In the genomic region with DNA sequence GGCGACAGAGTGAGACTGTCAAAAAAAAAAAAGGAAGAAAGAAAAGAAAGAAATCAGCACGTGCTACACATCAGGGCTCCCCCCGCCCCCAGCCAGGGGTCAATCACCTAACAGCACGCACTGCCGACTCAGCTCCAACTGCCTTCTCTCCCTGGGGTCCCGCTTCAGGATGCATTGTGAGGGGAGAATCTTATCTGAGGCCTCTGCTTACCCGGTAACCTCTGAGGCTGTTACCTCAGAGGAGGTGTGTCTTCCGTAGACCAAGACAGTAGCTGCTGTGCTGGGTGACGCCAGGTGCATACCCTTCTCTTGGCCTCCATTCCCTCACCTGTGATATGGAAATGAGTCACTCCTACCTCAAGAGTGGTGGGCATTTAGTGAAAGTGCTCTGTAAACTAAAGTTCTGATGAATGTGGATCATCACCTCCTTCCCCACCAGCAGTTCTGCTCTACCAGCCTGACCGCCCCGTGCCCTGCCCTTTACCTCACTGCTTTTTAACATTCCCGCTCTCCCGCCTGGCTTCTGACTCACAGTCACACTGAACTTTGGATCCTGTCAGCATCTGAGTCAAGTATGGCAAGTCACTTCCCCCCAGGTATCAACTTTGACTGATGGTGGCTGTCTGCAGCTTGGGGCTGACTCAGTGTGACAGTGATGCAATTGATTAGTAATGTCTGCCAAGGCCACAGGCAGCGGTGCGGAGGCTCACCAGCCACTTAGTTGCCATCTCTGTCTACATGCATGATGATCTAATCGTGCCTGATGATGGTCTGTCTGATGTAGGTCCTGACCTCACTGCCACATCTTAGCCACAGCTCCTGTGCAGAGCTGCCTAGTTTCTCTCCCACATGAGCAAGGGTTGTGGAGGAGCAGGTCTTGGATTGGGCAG, we compare ENCODE assay signal across 9 cellular contexts. TPM values are rescaled to one million over a fixed set of nuclear protein-coding genes. Genes with fewer than 3 reads are reported as not detected.
DNase-seq lines count a peak whose midpoint lies in the region; TF ChIP-seq lines count a peak whose summit lies in the region.
"Had no signal": no experiment of that assay in that cellular context is flagged by ENCODE, and none has a peak within 500 bp of the region (broad histone marks: within the 10 kb centered on the region; RNA-seq: fewer than 3 reads in every experiment).

No MANE protein-coding gene starts in this region.

- 62 to 77% (median 67%) methylated on average over 13 to 16 of the region's 16 CpGs for WGBS in adrenal gland, 4 donors

- no peaks in the 10 kb centered on the region for H3K9me3 ChIP-seq in CD4-positive, alpha-beta memory T cell (ENCODE audit: control insufficient read depth in 1 of 2, low read length in 2 of 2)
- H3K9me3 ChIP-seq in adrenal gland (replicated peaks in 1 of 3) (no peaks in the 10 kb centered on the region), osteoblast (ENCODE audit: low read depth, low read length) (no peaks in the 10 kb centered on the region), right atrium auricular region (no peaks in the 10 kb centered on the region)

- no peak for TF ChIP-seq POLR2A in adrenal gland (IDR thresholded peaks at IDR 0.05)

- TF ChIP-seq CTCF in adrenal gland (IDR thresholded peaks at IDR 0.05) (no peak), osteoblast (IDR thresholded peaks at IDR 0.05; ENCODE audit: extremely low read depth, low read depth, low read length) (no peak), right atrium auricular region (IDR thresholded peaks at IDR 0.05) (no peak)

- H3K4me3 ChIP-seq in CD4-positive, alpha-beta memory T cell (ENCODE audit: low read length in 2 of 2): no peak overlapping the region
- H3K4me3 ChIP-seq in adrenal gland: no peak overlapping the region
- H3K4me3 ChIP-seq in osteoblast (ENCODE audit: insufficient read depth, low read length): no peak overlapping the region
- no peak overlapping the region for H3K4me3 ChIP-seq in right atrium auricular region

- peaks cover 0 to 9% of the 10 kb centered on the region in 2 donors for H3K36me3 Mint-ChIP-seq in CD4-positive, alpha-beta memory T cell

- H2AFZ ChIP-seq in osteoblast (ENCODE audit: low read length): peak overlapping the region; percentile 6

- H3K27me3 ChIP-seq in CD4-positive, alpha-beta memory T cell (ENCODE audit: insufficient read depth, low read length): no peaks in the 10 kb centered on the region
- H3K27me3 ChIP-seq in adrenal gland (no peaks in the 10 kb centered on the region), osteoblast (ENCODE audit: insufficient read depth, low read length) (no peaks in the 10 kb centered on the region), right atrium auricular region (no peaks in the 10 kb centered on the region)

- peaks cover 17% of the 10 kb centered on the region for H3K4me1 ChIP-seq in CD4-positive, alpha-beta memory T cell (ENCODE audit: insufficient read depth, low read length)
- H3K4me1 ChIP-seq in adrenal gland (replicated peaks in 1 of 2) (peaks cover 0 to 5% of the 10 kb centered on the region in 2 donors), osteoblast (ENCODE audit: insufficient read depth, low read length) (peaks cover 11% of the 10 kb centered on the region), right atrium auricular region (peaks cover 0 to 12% of the 10 kb centered on the region in 2 donors)

- H3K9me3 Mint-ChIP-seq in CD4-positive, alpha-beta memory T cell: peaks cover 0 to 3% (median 0%) of the 10 kb centered on the region in 8 donors
- H3K9me3 Mint-ChIP-seq: memory B cell had no signal

- peak in 1 of 5 donors; percentile 76 for DNase-seq in CD4-positive, alpha-beta memory T cell
- DNase-seq in NCI-H226: peak; percentile 86
- peak; percentile 67 to 92 (median 87) for DNase-seq in adrenal gland
- peak; percentile 91 for DNase-seq in osteoblast (ENCODE audit: insufficient read length, low spot score, missing footprints)
- DNase-seq in right atrium auricular region (ENCODE audit: low spot score): no peak
- DNase-seq in dedifferentiated amniotic fluid mesenchymal stem cell (ENCODE audit: extremely low spot score): no peak
- DNase-seq in mesenteric fat pad (ENCODE audit: low spot score): no peak
- no peak for DNase-seq in DMS79 treated with DMSO at 0.1 percent for 48 hours (lab: John Stamatoyannopoulos, UW)

- no peak overlapping the region for H3K27ac ChIP-seq in CD4-positive, alpha-beta memory T cell (ENCODE audit: low read depth, low read length)
- H3K27ac ChIP-seq in adrenal gland (peak overlapping the region in 3 of 5 donors; percentile 43 to 71 (median 62)), osteoblast (ENCODE audit: low read depth, low read length) (peak overlapping the region; percentile 56), right atrium auricular region (no peak overlapping the region)

- intact Hi-C loops in CD4-positive, alpha-beta memory T cell (cut with micrococcal nuclease): no loop called here
- intact Hi-C loops in adrenal gland (cut with DNase I): loop anchor here in 1 of 2 donors (10.0 kb wide), 1 partner anchor 398 kb away; no protein-coding TSS in a partner anchor

- CTCF ChIA-PET in CD4-positive, alpha-beta memory T cell (lab: Charles Lee; ENCODE audit: partially characterized antibody): interaction anchor here (6.3 kb wide), 2 partner anchors 23 to 149 kb away, joined by 59 to 169 read pairs; partner anchors contain the start of gene ARID5A

- POLR2A ChIA-PET in CD4-positive, alpha-beta memory T cell (lab: Charles Lee; ENCODE audit: partially characterized antibody): interaction anchor here (1.1 to 13.6 kb wide), 3 partner anchors 22 to 556 kb away, joined by 4 to 320 read pairs (median 5); partner anchors contain the start of genes ANKRD36 and ARID5A

- no peak overlapping the region for H3K4me2 ChIP-seq in osteoblast (ENCODE audit: insufficient read depth, low read length)

- H3K79me2 ChIP-seq in osteoblast (ENCODE audit: insufficient read depth, low read length): no peaks in the 10 kb centered on the region

- H3K27ac Mint-ChIP-seq in CD4-positive, alpha-beta memory T cell: peak overlapping the region in 6 of 7 donors; percentile 37 to 78 (median 68)
- H3K27ac Mint-ChIP-seq: memory B cell had no signal

- no peaks in the 10 kb centered on the region for H3K36me3 ChIP-seq in CD4-positive, alpha-beta memory T cell (ENCODE audit: insufficient read depth, low read length)
- H3K36me3 ChIP-seq in adrenal gland (replicated peaks in 1 of 2): peaks cover 0 to 5% of the 10 kb centered on the region in 2 donors
- H3K36me3 ChIP-seq in osteoblast (ENCODE audit: insufficient read depth, low read length): no peaks in the 10 kb centered on the region
- peaks cover 12% of the 10 kb centered on the region for H3K36me3 ChIP-seq in right atrium auricular region

- H3K4me1 Mint-ChIP-seq in CD4-positive, alpha-beta memory T cell: peaks cover 1 to 32% (median 12%) of the 10 kb centered on the region in 4 donors

- no peaks in the 10 kb centered on the region for H4K20me1 ChIP-seq in osteoblast (ENCODE audit: insufficient read depth, low read length)

- H3K4me3 Mint-ChIP-seq in CD4-positive, alpha-beta memory T cell: peak overlapping the region in 1 of 8 donors; percentile 23
- H3K4me3 Mint-ChIP-seq: memory B cell had no signal

- no peaks in the 10 kb centered on the region for H3K27me3 Mint-ChIP-seq in CD4-positive, alpha-beta memory T cell
- H3K27me3 Mint-ChIP-seq: memory B cell had no signal

RNA-seq across cellular contexts. Expression of gene ARID5A, which starts 20.1 kb away (rescaled TPM):
- total RNA-seq in CD4-positive, alpha-beta memory T cell: 10 to 100 TPM; 80.0 to 83.8 TPM
- 10 to 100 TPM; 31.4 to 69.6 TPM for polyA plus RNA-seq in CD4-positive, alpha-beta memory T cell
- total RNA-seq in adrenal gland (10 to 100 TPM in 6 of 8 donors, 1 to 10 TPM in 2; 9.0 to 25.4 (median 14.3) TPM), osteoblast (7.6 and 9.7 TPM in 2 replicates), right atrium auricular region (10 to 100 TPM; 17.1 to 52.6 TPM), mesenteric fat pad (50.9 TPM)
- polyA plus RNA-seq in adrenal gland: 10 to 100 TPM in 2 of 3 donors, 1 to 10 TPM in 1; 1.3 to 39.6 (median 26.1) TPM

RNA-seq across cellular contexts. Expression of gene NEURL3, which starts 51.5 kb away (rescaled TPM):
- under 1 TPM in 1 of 2 experiments, not detected in 1; 0.22 TPM for total RNA-seq in CD4-positive, alpha-beta memory T cell
- polyA plus RNA-seq in CD4-positive, alpha-beta memory T cell: not detected
- total RNA-seq in adrenal gland: under 1 TPM in 1 of 8 donors, not detected in 7; 0.41 TPM
- under 1 TPM in 2 of 3 donors, not detected in 1; 0.03 to 0.24 TPM for polyA plus RNA-seq in adrenal gland
- total RNA-seq in osteoblast: 0.29 TPM in 1 of 2 replicates, not detected in the other
- not detected for total RNA-seq in right atrium auricular region
- total RNA-seq in mesenteric fat pad: not detected

Comparison
In these comparisons a context has a peak if more than half of its experiments do, and no peak if none do; other contexts are left out.
1. DNase-seq: peak in NCI-H226 (single experiment), adrenal gland (7 of 7) and osteoblast (single experiment); none in right atrium auricular region (single experiment), dedifferentiated amniotic fluid mesenchymal stem cell (single experiment), mesenteric fat pad (single experiment) and DMS79 treated with DMSO at 0.1 percent for 48 hours (single experiment).
2. H3K27ac ChIP-seq: peak in adrenal gland (3 of 5) and osteoblast (single experiment); none in CD4-positive, alpha-beta memory T cell (single experiment) and right atrium auricular region (0 of 2).